In genomic region chr6:56370127-56370540, GRCh38 we compare ENCODE assay signal across 9 cellular contexts.
DNase-seq lines count a peak whose midpoint lies in the region; ATAC-seq, FAIRE-seq and TF ChIP-seq lines count a peak whose summit lies in the region.
"Had no signal": no experiment of that assay in that cellular context is flagged by ENCODE, and none has a peak within 500 bp of the region (broad histone marks: within the 10 kb centered on the region; RNA-seq: fewer than 3 reads in every experiment).

No MANE protein-coding gene starts in this region.

- peak; percentile 91 for ATAC-seq in body of pancreas

- TF ChIP-seq POLR2A in body of pancreas (IDR thresholded peaks at IDR 0.05) (no peak), suprapubic skin (IDR thresholded peaks at IDR 0.05) (no peak)

- H3K27me3 ChIP-seq in body of pancreas (no peaks in the 10 kb centered on the region), suprapubic skin (no peaks in the 10 kb centered on the region)

- no peak for TF ChIP-seq EP300 in suprapubic skin (IDR thresholded peaks at IDR 0.05)

- no peak for FAIRE-seq in HTR-8/SVneo (lab: Jason Lieb, UNC)

- intact Hi-C loops in body of pancreas (cut with DNase I): no loop called here

- H3K9me3 ChIP-seq in body of pancreas (no peaks in the 10 kb centered on the region), suprapubic skin (no peaks in the 10 kb centered on the region)

- TF ChIP-seq CTCF in body of pancreas (IDR thresholded peaks at IDR 0.05): peak; percentile 34 to 88 (median 75)
- peak; percentile 44 to 63 for TF ChIP-seq CTCF in suprapubic skin (IDR thresholded peaks at IDR 0.05)

- DNase-seq in HPDE6-E6E7 (ENCODE audit: extremely low spot score) (peak; percentile 85), body of pancreas (peak; percentile 76 to 87 (median 80)), iPS-NIHi7 (ENCODE audit: extremely low spot score) (peak; percentile 73), suprapubic skin (ENCODE audit: low spot score in 2 of 2) (peak in 1 of 2 donors; percentile 86), NCI-H446 treated with DMSO at 0.1 percent for 48 hours (lab: John Stamatoyannopoulos, UW) (no peak), NCI-H2227 treated with DMSO at 0.1 percent for 48 hours (lab: John Stamatoyannopoulos, UW) (no peak), HTR-8/SVneo (ENCODE audit: insufficient read length, low spot score) (no peak), NCI-H345 (lab: John Stamatoyannopoulos, UW) (no peak)

- H3K36me3 ChIP-seq in body of pancreas (replicated peaks in 1 of 2; ENCODE audit: insufficient read depth in 1 of 2, low read depth in 2 of 2) (no peaks in the 10 kb centered on the region), suprapubic skin (no peaks in the 10 kb centered on the region)

- H3K4me1 ChIP-seq in body of pancreas: peaks cover 28% of the 10 kb centered on the region
- peaks cover 58% of the 10 kb centered on the region for H3K4me1 ChIP-seq in suprapubic skin

- H3K27ac ChIP-seq in body of pancreas (peak overlapping the region in 3 of 4 donors; percentile 56 to 68 (median 64)), suprapubic skin (peak overlapping the region; percentile 82)
- H3K27ac ChIP-seq: HL-60 had no signal

- H3K4me3 ChIP-seq in body of pancreas (no peak overlapping the region), suprapubic skin (no peak overlapping the region)

- 15 to 16% methylated on average over 10 of the region's 10 CpGs for WGBS in body of pancreas, 2 donors
- WGBS in suprapubic skin: 24% methylated on average over 10 of the region's 10 CpGs

Comparison
In these comparisons a context has a peak if more than half of its experiments do, and no peak if none do; other contexts are left out.
1. DNase-seq: peak in HPDE6-E6E7 (single experiment), body of pancreas (4 of 4) and iPS-NIHi7 (single experiment); none in NCI-H446 treated with DMSO at 0.1 percent for 48 hours (single experiment), NCI-H2227 treated with DMSO at 0.1 percent for 48 hours (single experiment), HTR-8/SVneo (single experiment) and NCI-H345 (single experiment).